ENCODE assay signal across 28 cellular contexts in genomic region chr18:10732990-10733389, GRCh38.
"Had no signal": no experiment of that assay in that cellular context is flagged by ENCODE, and none has a peak within 500 bp of the region (broad histone marks: within the 10 kb centered on the region; RNA-seq: fewer than 3 reads in every experiment).

No MANE protein-coding gene starts in this region.

- H3K4me3 Mint-ChIP-seq: immature natural killer cell; naive thymus-derived CD8-positive, alpha-beta T cell; nephron; neural crest cell; stimulated activated effector memory CD8-positive, alpha-beta T cell treated with anti-CD3 and anti-CD28 coated beads, Interleukin-12 subunit alpha, Interleukin-12 subunit beta, amount 100 ng/mL, for 72 hours; stimulated activated naive CD8-positive, alpha-beta T cell treated with anti-CD3 and anti-CD28 coated beads, Interleukin-15, amount 100 ng/mL, for 72 hours had no signal

- H3K9me3 ChIP-seq: heart right ventricle, left lung, lower lobe of right lung, pancreas, prostate gland, spleen, transverse colon, upper lobe of left lung had no signal

- H3K9me3 Mint-ChIP-seq: immature natural killer cell; naive thymus-derived CD8-positive, alpha-beta T cell; nephron; neural crest cell; stimulated activated naive CD8-positive, alpha-beta T cell treated with anti-CD3 and anti-CD28 coated beads, Interleukin-15, amount 100 ng/mL, for 72 hours had no signal

- H3K36me3 Mint-ChIP-seq: immature natural killer cell; naive thymus-derived CD8-positive, alpha-beta T cell; stimulated activated effector memory CD8-positive, alpha-beta T cell treated with anti-CD3 and anti-CD28 coated beads, Interleukin-12 subunit alpha, Interleukin-12 subunit beta, amount 100 ng/mL, for 72 hours had no signal

- H3K27ac ChIP-seq: heart right ventricle, hepatocyte, left lung, lower lobe of right lung, pancreas, prostate gland, spleen, transverse colon, upper lobe of left lung had no signal

- H3K27ac Mint-ChIP-seq: immature natural killer cell; naive thymus-derived CD8-positive, alpha-beta T cell; nephron; stimulated activated effector memory CD8-positive, alpha-beta T cell treated with anti-CD3 and anti-CD28 coated beads, Interleukin-12 subunit alpha, Interleukin-12 subunit beta, amount 100 ng/mL, for 72 hours had no signal

- H2AFZ ChIP-seq: hepatocyte had no signal

- H3K4me1 Mint-ChIP-seq: immature natural killer cell; naive thymus-derived CD8-positive, alpha-beta T cell; nephron; neural crest cell; stimulated activated effector memory CD8-positive, alpha-beta T cell treated with anti-CD3 and anti-CD28 coated beads, Interleukin-12 subunit alpha, Interleukin-12 subunit beta, amount 100 ng/mL, for 72 hours; stimulated activated naive CD8-positive, alpha-beta T cell treated with anti-CD3 and anti-CD28 coated beads, Interleukin-15, amount 100 ng/mL, for 72 hours had no signal

- H3K4me1 ChIP-seq: heart right ventricle, left lung, lower lobe of right lung, pancreas, prostate gland, spleen, transverse colon, upper lobe of left lung had no signal

- ATAC-seq: heart right ventricle; left colon; left lung; lower lobe of right lung; naive thymus-derived CD8-positive, alpha-beta T cell; pancreas; right cardiac atrium; sciatic nerve; stimulated activated effector memory CD8-positive, alpha-beta T cell treated with anti-CD3 and anti-CD28 coated beads, Interleukin-12 subunit alpha, Interleukin-12 subunit beta, amount 100 ng/mL, for 72 hours; stimulated activated naive CD8-positive, alpha-beta T cell treated with anti-CD3 and anti-CD28 coated beads, Interleukin-15, amount 100 ng/mL, for 72 hours had no signal

- H3K27me3 ChIP-seq: hepatocyte, left lung, pancreas, spleen, transverse colon, upper lobe of left lung had no signal

- H3K27me3 Mint-ChIP-seq: stimulated activated naive CD8-positive, alpha-beta T cell treated with anti-CD3 and anti-CD28 coated beads, Interleukin-15, amount 100 ng/mL, for 72 hours had no signal

- H3K4me3 ChIP-seq: heart right ventricle, hepatocyte, left lung, lower lobe of right lung, pancreas, prostate gland, spleen, transverse colon, upper lobe of left lung had no signal

- H3K36me3 ChIP-seq: heart right ventricle, left lung, lower lobe of right lung, pancreas, prostate gland, spleen, transverse colon, upper lobe of left lung had no signal

- H3K4me2 ChIP-seq: hepatocyte had no signal

- DNase-seq: heart right ventricle; immature natural killer cell; kidney; left colon; left lung; lower lobe of right lung; mammary epithelial cell; mesenchymal stem cell; naive thymus-derived CD8-positive, alpha-beta T cell; nucleus accumbens; pancreas; posterior cingulate gyrus; retina; right cardiac atrium; small intestine; spleen; stimulated activated CD4-positive, alpha-beta T cell treated with anti-CD3 and anti-CD28 coated beads, Interleukin-4, amount 100 ng/mL, for 24 hours; stimulated activated naive CD4-positive, alpha-beta T cell treated with Interleukin-2 at 50 U/mL for 16 hours; stimulated activated naive CD8-positive, alpha-beta T cell treated with anti-CD3 and anti-CD28 coated beads, Interleukin-15, amount 100 ng/mL, for 72 hours; substantia nigra; transverse colon had no signal

- H3K79me2 ChIP-seq: hepatocyte had no signal
